ENCODE assay signal across 34 cellular contexts in genomic region chr2:46231721-46232120, GRCh38.
"Had no signal": no experiment of that assay in that cellular context is flagged by ENCODE, and none has a peak within 500 bp of the region (broad histone marks: within the 10 kb centered on the region; RNA-seq: fewer than 3 reads in every experiment).

No MANE protein-coding gene starts in this region.

- DNase-seq: activated B cell treated with CpG ODN at 0.5 μM for 24 hours; activated CD4-positive, alpha-beta memory T cell treated with anti-CD3 and anti-CD28 coated beads for 36 hours; activated CD4-positive, alpha-beta T cell treated with anti-CD3 and anti-CD28 coated beads for 4 hours; activated CD4-positive, alpha-beta T cell treated with anti-CD3 and anti-CD28 coated beads, Interleukin-2, amount 50 U/mL, for 1 hour; activated CD4-positive, CD25-positive, alpha-beta regulatory T cell treated with anti-CD3 and anti-CD28 coated beads, Interleukin-2, amount 50 U/mL, for 72 hours; activated CD8-positive, alpha-beta memory T cell treated with anti-CD3 and anti-CD28 coated beads, Interleukin-2, amount 50 U/mL, for 4 hours; activated gamma-delta T cell treated with Interleukin-2 at 50 U/mL for 16 hours; activated naive CD4-positive, alpha-beta T cell treated with anti-CD3 and anti-CD28 coated beads for 36 hours; activated T-cell treated with anti-CD3 and anti-CD28 coated beads for 4 hours; activated T-cell treated with anti-CD3 and anti-CD28 coated beads, Interleukin-2, amount 50 U/mL, for 4 hours; adrenal gland; body of pancreas; caudate nucleus; NCI-H1092 treated with DMSO at 0.1 percent for 48 hours; NCI-H1417; NCI-H146; NCI-H187; NCI-H2029 treated with DMSO at 0.1 percent for 48 hours; NCI-H2107; NCI-H2171; NCI-H2227 treated with DMSO at 0.1 percent for 48 hours; NCI-H446; NCI-H510A treated with DMSO at 0.1 percent for 48 hours; NCI-H69; NK-92 treated with Interleukin-12 subunit alpha and Interleukin-12 subunit beta, amount 100 ng/mL, for 24 hours; OCI-M1; Right ventricle myocardium superior; SW 1271; T-helper 1 cell; T1000 had no signal

- H3K9me3 ChIP-seq: adrenal gland, body of pancreas, breast epithelium had no signal

- H3K27me3 ChIP-seq: adrenal gland, body of pancreas, breast epithelium had no signal

- H3K4me3 ChIP-seq: adrenal gland, body of pancreas, breast epithelium had no signal

- H3K27ac ChIP-seq: adrenal gland, body of pancreas, breast epithelium had no signal

- ATAC-seq: activated naive CD4-positive, alpha-beta T cell treated with anti-CD3 and anti-CD28 coated beads, Interleukin-2, amount 50 U/mL, for 72 hours; activated T-cell treated with anti-CD3 and anti-CD28 coated beads, Interleukin-2, amount 50 U/mL, for 4 hours; body of pancreas had no signal

- H3K36me3 ChIP-seq: adrenal gland, breast epithelium had no signal

- H3K4me1 ChIP-seq: adrenal gland, breast epithelium had no signal

- FAIRE-seq: astrocyte, TTC549 had no signal
